8 cellular contexts compared by ENCODE assay signal in genomic region chr4:88283661-88284377, GRCh38. TPM values are rescaled to one million over a fixed set of nuclear protein-coding genes. Genes with fewer than 3 reads are reported as not detected.
A peak's percentile ranks its signal among the peaks of the same experiment; 100 is the strongest.
DNase-seq lines count a peak whose midpoint lies in the region; ATAC-seq, FAIRE-seq and TF ChIP-seq lines count a peak whose summit lies in the region.

No MANE protein-coding gene starts in this region.

- H3K36me3 Mint-ChIP-seq in activated CD4-positive, alpha-beta T cell treated with anti-CD3 and anti-CD28 coated beads, Interleukin-2, amount 10 ng/mL, durations not matched to agents 7 days and 5 days (ENCODE audit: low read depth), result peaks cover 37% of the 10 kb centered on the region

- H3K4me1 Mint-ChIP-seq in activated CD4-positive, alpha-beta T cell treated with anti-CD3 and anti-CD28 coated beads, Interleukin-2, amount 10 ng/mL, durations not matched to agents 7 days and 5 days, result peaks cover 45% of the 10 kb centered on the region

- POLR2A ChIA-PET in activated CD4-positive, alpha-beta T cell treated with anti-CD3 and anti-CD28 coated beads, Interleukin-2, amount 10 ng/mL, durations not matched to agents 7 days and 5 days (lab: Charles Lee), result interaction anchor here (0.6 to 2.3 kb wide), 6 partner anchors 16 to 975 kb away, joined by 3 to 10 read pairs (median 3); partner anchors contain the start of gene HERC5

- peak; percentile 38 for TF ChIP-seq POLR2A in GM10847 (IDR thresholded peaks at IDR 0.05; ENCODE audit: extremely low read depth, insufficient read length)

- peak overlapping the region; percentile 99 for H3K27ac ChIP-seq in cingulate gyrus (ENCODE audit: low read depth, low read length)

- peak; percentile 26 for ATAC-seq in HG02588 (IDR thresholded peaks at IDR 0.05; ENCODE audit: unreplicated experiment)

- CTCF ChIA-PET in activated CD4-positive, alpha-beta T cell treated with anti-CD3 and anti-CD28 coated beads, Interleukin-2, amount 10 ng/mL, durations not matched to agents 7 days and 5 days (lab: Charles Lee), result interaction anchor here (0.8 to 2.2 kb wide), 11 partner anchors 11 to 1015 kb away, joined by 3 to 9 read pairs (median 4); partner anchors contain the start of genes HERC5 and HERC6

- DNase-seq in NCI-H146 treated with DMSO at 0.1 percent for 48 hours (lab: John Stamatoyannopoulos, UW; ENCODE audit: unreplicated experiment) (peak; percentile 8), left kidney (ENCODE audit: low read depth, low spot score) (peak; percentile 91), GM19239 (ENCODE audit: insufficient read length, low spot score) (no peak)
- DNase-seq in activated CD4-positive, alpha-beta T cell treated with anti-CD3 and anti-CD28 coated beads, Interleukin-2, amount 10 ng/mL, durations not matched to agents 7 days and 5 days, result peak; percentile 72
- peak; percentile 68 for DNase-seq in stimulated activated CD4-positive, alpha-beta T cell treated with anti-CD3 and anti-CD28 coated beads, Interleukin-2, amount 100 ng/mL, for 24 hours

- no peaks in the 10 kb centered on the region for H3K27me3 Mint-ChIP-seq in activated CD4-positive, alpha-beta T cell treated with anti-CD3 and anti-CD28 coated beads, Interleukin-2, amount 10 ng/mL, durations not matched to agents 7 days and 5 days

- FAIRE-seq in GM19239 (lab: Jason Lieb, UNC), result no peak

- H3K27ac Mint-ChIP-seq in activated CD4-positive, alpha-beta T cell treated with anti-CD3 and anti-CD28 coated beads, Interleukin-2, amount 10 ng/mL, durations not matched to agents 7 days and 5 days, result peak overlapping the region; percentile 100

- peak overlapping the region; percentile 96 for H3K4me3 Mint-ChIP-seq in activated CD4-positive, alpha-beta T cell treated with anti-CD3 and anti-CD28 coated beads, Interleukin-2, amount 10 ng/mL, durations not matched to agents 7 days and 5 days

- H3K9me3 Mint-ChIP-seq in activated CD4-positive, alpha-beta T cell treated with anti-CD3 and anti-CD28 coated beads, Interleukin-2, amount 10 ng/mL, durations not matched to agents 7 days and 5 days, result no peaks in the 10 kb centered on the region

RNA-seq across cellular contexts. Expression of gene PPM1K, which starts 0.5 kb away (rescaled TPM):
- 10 to 100 TPM; 58.4 to 68.5 TPM for total RNA-seq in activated CD4-positive, alpha-beta T cell treated with anti-CD3 and anti-CD28 coated beads, Interleukin-2, amount 10 ng/mL, durations not matched to agents 7 days and 5 days
